In genomic region chr15:45091581-45091980, GRCh38 we compare ENCODE assay signal across 16 cellular contexts. TPM values are rescaled to one million over a fixed set of nuclear protein-coding genes. Genes with fewer than 3 reads are reported as not detected.
"Had no signal": no experiment of that assay in that cellular context is flagged by ENCODE, and none has a peak within 500 bp of the region (broad histone marks: within the 10 kb centered on the region; RNA-seq: fewer than 3 reads in every experiment).

No MANE protein-coding gene starts in this region.

- H3K27ac Mint-ChIP-seq: activated naive CD8-positive, alpha-beta T cell treated with anti-CD3 and anti-CD28 coated beads for 36 hours; activated T-cell treated with anti-CD3 and anti-CD28 coated beads, Interleukin-2, amount 50 U/mL, for 72 hours had no signal

- H3K4me3 Mint-ChIP-seq: activated naive CD8-positive, alpha-beta T cell treated with anti-CD3 and anti-CD28 coated beads for 36 hours; activated T-cell treated with anti-CD3 and anti-CD28 coated beads, Interleukin-2, amount 50 U/mL, for 72 hours; naive thymus-derived CD4-positive, alpha-beta T cell had no signal

- H3K27ac ChIP-seq: transverse colon had no signal

- DNase-seq: activated CD4-positive, alpha-beta T cell treated with anti-CD3 and anti-CD28 coated beads, Interleukin-2, amount 50 U/mL, for 48 hours; activated gamma-delta T cell treated with Interleukin-2 at 50 U/mL for 16 hours; activated naive CD8-positive, alpha-beta T cell treated with anti-CD3 and anti-CD28 coated beads for 36 hours; activated T-cell treated with anti-CD3 and anti-CD28 coated beads, Interleukin-2, amount 50 U/mL, for 72 hours; anterior cingulate cortex; head of caudate nucleus; naive thymus-derived CD4-positive, alpha-beta T cell; stimulated activated naive CD4-positive, alpha-beta T cell; substantia nigra; transverse colon had no signal

- ATAC-seq: activated CD4-positive, CD25-positive, alpha-beta regulatory T cell treated with anti-CD3 and anti-CD28 coated beads, Interleukin-2, amount 50 U/mL, for 24 hours; activated T-cell treated with anti-CD3 and anti-CD28 coated beads, Interleukin-2, amount 50 U/mL, for 72 hours; naive thymus-derived CD4-positive, alpha-beta T cell had no signal

- H3K36me3 Mint-ChIP-seq: activated naive CD8-positive, alpha-beta T cell treated with anti-CD3 and anti-CD28 coated beads for 36 hours; naive thymus-derived CD4-positive, alpha-beta T cell had no signal

- H3K4me1 Mint-ChIP-seq: activated naive CD8-positive, alpha-beta T cell treated with anti-CD3 and anti-CD28 coated beads for 36 hours; naive thymus-derived CD4-positive, alpha-beta T cell had no signal

- H3K9me3 Mint-ChIP-seq: activated naive CD8-positive, alpha-beta T cell treated with anti-CD3 and anti-CD28 coated beads for 36 hours; activated T-cell treated with anti-CD3 and anti-CD28 coated beads, Interleukin-2, amount 50 U/mL, for 72 hours had no signal

- H3K4me1 ChIP-seq: transverse colon had no signal

- H3K9me3 ChIP-seq: transverse colon had no signal

- H3K4me3 ChIP-seq: transverse colon had no signal

- H3K36me3 ChIP-seq: transverse colon had no signal

RNA-seq across cellular contexts. Expression of gene DUOX2, which starts 22.4 kb away (rescaled TPM):
- total RNA-seq: activated naive CD8-positive, alpha-beta T cell treated with anti-CD3 and anti-CD28 coated beads for 36 hours; chondrocyte; dermis microvascular lymphatic vessel endothelial cell; T-helper 2 cell treated with Interferon-gamma antibody and Interleukin-4, amounts not matched to agents 100 ng/mL and 5 ng/mL, for 36 hours had no signal
- polyA plus RNA-seq: naive thymus-derived CD4-positive, alpha-beta T cell had no signal

RNA-seq across cellular contexts. Expression of gene DUOXA2, which starts 22.5 kb away (rescaled TPM):
- total RNA-seq: activated naive CD8-positive, alpha-beta T cell treated with anti-CD3 and anti-CD28 coated beads for 36 hours; activated T-cell treated with anti-CD3 and anti-CD28 coated beads, Interleukin-2, amount 50 U/mL, for 72 hours; chondrocyte; dermis microvascular lymphatic vessel endothelial cell; lower leg skin; naive thymus-derived CD4-positive, alpha-beta T cell; T-helper 2 cell treated with Interferon-gamma antibody and Interleukin-4, amounts not matched to agents 100 ng/mL and 5 ng/mL, for 36 hours had no signal
- polyA plus RNA-seq: keratinocyte; naive thymus-derived CD4-positive, alpha-beta T cell had no signal

RNA-seq across cellular contexts. Expression of gene DUOXA1, which starts 38.1 kb away (rescaled TPM):
- total RNA-seq: activated naive CD8-positive, alpha-beta T cell treated with anti-CD3 and anti-CD28 coated beads for 36 hours; dermis microvascular lymphatic vessel endothelial cell; T-helper 2 cell treated with Interferon-gamma antibody and Interleukin-4, amounts not matched to agents 100 ng/mL and 5 ng/mL, for 36 hours had no signal

RNA-seq across cellular contexts. Expression of gene DUOX1, which starts 38.2 kb away (rescaled TPM):
- total RNA-seq: chondrocyte; dermis microvascular lymphatic vessel endothelial cell; T-helper 2 cell treated with Interferon-gamma antibody and Interleukin-4, amounts not matched to agents 100 ng/mL and 5 ng/mL, for 36 hours had no signal
